In genomic region chr14:105458571-105458970, GRCh38 we compare ENCODE assay signal across 2 cellular contexts.
A peak's percentile ranks its signal among the peaks of the same experiment; 100 is the strongest.
TF ChIP-seq lines count a peak whose summit lies in the region.

No MANE protein-coding gene starts in this region.

TF ChIP-seq in HCT116, 20 proteins besides CTCF, POLR2A, EP300 and RAD21:
- no peak for TF ChIP-seq SIN3A (IDR thresholded peaks at IDR 0.05; ENCODE audit: low read depth)
- TF ChIP-seq CEBPB (IDR thresholded peaks at IDR 0.05; ENCODE audit: low read depth): no peak
- TF ChIP-seq FOSL1 (IDR thresholded peaks at IDR 0.05; ENCODE audit: low read depth): no peak
- no peak for TF ChIP-seq ZBTB33 (IDR thresholded peaks at IDR 0.05; ENCODE audit: extremely low read depth, insufficient replicate concordance, low read length)
- TF ChIP-seq ELF1 (IDR thresholded peaks at IDR 0.05; ENCODE audit: borderline replicate concordance, low read depth): no peak
- no peak for TF ChIP-seq SRF (IDR thresholded peaks at IDR 0.05; ENCODE audit: low read depth)
- TF ChIP-seq ZNF274 (IDR thresholded peaks at IDR 0.05; ENCODE audit: low read depth, low read length): no peak
- no peak for TF ChIP-seq TCF7L2 (IDR thresholded peaks at IDR 0.05; ENCODE audit: borderline replicate concordance, extremely low read depth, insufficient read depth, insufficient read length)
- TF ChIP-seq JUND (IDR thresholded peaks at IDR 0.05): no peak
- no peak for TF ChIP-seq ZFX (IDR thresholded peaks at IDR 0.05)
- TF ChIP-seq MAX (IDR thresholded peaks at IDR 0.05): no peak
- TF ChIP-seq EZH2 (IDR thresholded peaks at IDR 0.05): no peak
- TF ChIP-seq EZH2phosphoT487 (IDR thresholded peaks at IDR 0.05; ENCODE audit: borderline replicate concordance): no peak
- no peak for TF ChIP-seq POLR2AphosphoS5 (IDR thresholded peaks at IDR 0.05; ENCODE audit: low read depth, low read length)
- no peak for TF ChIP-seq SP1 (IDR thresholded peaks at IDR 0.05; ENCODE audit: low read depth)
- no peak for TF ChIP-seq REST (IDR thresholded peaks at IDR 0.05; ENCODE audit: low read depth)

TF ChIP-seq in K562, 482 proteins besides CTCF, POLR2A, EP300 and RAD21:
- TF ChIP-seq NR2C2 (CRISPR knock-in tag; IDR thresholded peaks at IDR 0.05) (no peak), NR2C2 (tag; IDR thresholded peaks at IDR 0.05) (no peak), U2AF1 (optimal IDR thresholded peaks at IDR 0.05; ENCODE audit: low read depth, low read length) (no peak), ZNF398 (CRISPR knock-in tag; IDR thresholded peaks at IDR 0.05) (no peak), POLR2G (IDR thresholded peaks at IDR 0.05; ENCODE audit: low read depth, low read length) (0 out of 2 replicates have a peak, but pooled peaks have one; percentile 20), NR4A1 (CRISPR knock-in tag; IDR thresholded peaks at IDR 0.05) (no peak), NR4A1 (tag; IDR thresholded peaks at IDR 0.05) (no peak), NFE2L1 (tag; IDR thresholded peaks at IDR 0.05; ENCODE audit: borderline replicate concordance, low read depth) (no peak), GTF2E2 (tag; IDR thresholded peaks at IDR 0.05) (no peak)
TF ChIP-seq in K562: peak in this region for 1.
